7 cellular contexts compared by ENCODE assay signal in genomic region chr21:32257952-32258785, GRCh38. TPM values are rescaled to one million over a fixed set of nuclear protein-coding genes. Genes with fewer than 3 reads are reported as not detected.
A peak's percentile ranks its signal among the peaks of the same experiment; 100 is the strongest.
DNase-seq lines count a peak whose midpoint lies in the region; FAIRE-seq and TF ChIP-seq lines count a peak whose summit lies in the region.

No MANE protein-coding gene starts in this region.

- H3K27me3 ChIP-seq in H7 (ENCODE audit: control insufficient read depth, insufficient read depth, low read length), result no peaks in the 10 kb centered on the region
- no peaks in the 10 kb centered on the region for H3K27me3 ChIP-seq in bronchial epithelial cell (ENCODE audit: control insufficient read depth, insufficient read depth, low read length)

- DNase-seq in GF-D8 (lab: John Stamatoyannopoulos, UW) (peak; percentile 10), H7 (peak; percentile 78), NCI-H1092 (lab: John Stamatoyannopoulos, UW) (peak; percentile 66), SHP77 treated with DMSO at 0.1 percent for 48 hours (lab: John Stamatoyannopoulos, UW) (peak; percentile 51), bronchial epithelial cell (ENCODE audit: low read depth) (peak; percentile 61), islet precursor cell (peak; percentile 85)
- DNase-seq in stimulated activated CD4-positive, alpha-beta T cell treated with anti-CD3 and anti-CD28 coated beads, Interleukin-2, amount 100 ng/mL, for 48 hours, result peak; percentile 30 to 34

- TF ChIP-seq CTCF in bronchial epithelial cell (IDR thresholded peaks at IDR 0.05; ENCODE audit: insufficient read depth, low read length, severe bottlenecking), result peak; percentile 74

- FAIRE-seq in bronchial epithelial cell (lab: Jason Lieb, UNC), result peak; percentile 7

- H3K4me3 ChIP-seq in H7 (ENCODE audit: insufficient read depth, low read depth, low read length) (no peak overlapping the region), bronchial epithelial cell (ENCODE audit: low read depth, low read length) (no peak overlapping the region)

- no peaks in the 10 kb centered on the region for H3K36me3 ChIP-seq in H7 (replicated peaks; ENCODE audit: control insufficient read depth, insufficient read depth, low read length)
- H3K36me3 ChIP-seq in bronchial epithelial cell (ENCODE audit: control insufficient read depth, insufficient read depth, low read length), result no peaks in the 10 kb centered on the region

RNA-seq across cellular contexts. Expression of gene MIS18A, which starts 20.7 kb away (rescaled TPM):
- 54.5 and 56.6 TPM in 2 replicates for total RNA-seq in H7 (2014; rRNA removed; shearing (Covaris generic))
- 4.2 and 7.0 TPM in 2 replicates for total RNA-seq in bronchial epithelial cell

RNA-seq across cellular contexts. Expression of gene MRAP, which starts 40.5 kb away (rescaled TPM):
- total RNA-seq in H7 (2014; rRNA removed; shearing (Covaris generic)), result not detected in 2 replicates
- total RNA-seq in bronchial epithelial cell, result not detected in 2 replicates

Comparison
In these comparisons a context has a peak if more than half of its experiments do, and no peak if none do; other contexts are left out.
1. DNase-seq: peak in every context shown above with its lines; median percentile 85 in islet precursor cell; 78 in H7; 66 in NCI-H1092; 61 in bronchial epithelial cell; 51 in SHP77 treated with DMSO at 0.1 percent for 48 hours; 32 in stimulated activated CD4-positive, alpha-beta T cell treated with anti-CD3 and anti-CD28 coated beads, Interleukin-2, amount 100 ng/mL, for 48 hours; 10 in GF-D8.